In the genomic region with DNA sequence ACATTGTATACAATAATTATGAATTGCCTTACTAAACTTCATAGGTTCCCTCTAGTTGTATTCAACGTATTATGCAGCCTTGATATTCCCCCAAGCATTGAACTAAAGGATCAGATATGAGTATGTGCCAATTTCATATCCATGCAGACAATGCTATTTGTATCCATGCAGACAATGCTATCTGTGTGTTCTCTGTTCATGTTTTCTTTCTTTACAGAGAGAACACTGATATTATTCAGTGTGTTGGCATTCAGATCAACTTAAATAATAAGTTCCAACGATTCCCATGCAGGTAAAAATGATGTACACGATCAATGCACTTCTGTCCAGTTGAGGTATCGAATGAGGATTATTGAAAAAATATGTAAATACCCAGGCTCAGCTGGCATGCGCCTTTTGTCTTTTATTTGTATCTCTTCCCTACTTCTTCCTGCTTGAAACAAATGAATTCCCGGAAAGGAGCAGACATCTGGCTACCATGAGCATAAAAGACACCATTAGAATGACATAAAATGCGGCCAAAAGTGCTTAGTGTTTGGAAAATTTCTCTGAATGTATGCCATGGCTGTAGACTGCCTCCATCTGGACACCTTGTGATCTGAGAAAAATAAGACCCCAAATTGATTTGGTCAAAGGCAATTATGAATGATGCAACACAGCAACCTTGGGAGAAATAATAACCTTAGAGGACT, we compare ENCODE assay signal across 25 cellular contexts.
DNase-seq lines count a peak whose midpoint lies in the region; ATAC-seq, FAIRE-seq and TF ChIP-seq lines count a peak whose summit lies in the region.
"Had no signal": no experiment of that assay in that cellular context is flagged by ENCODE, and none has a peak within 500 bp of the region (broad histone marks: within the 10 kb centered on the region; RNA-seq: fewer than 3 reads in every experiment).

No MANE protein-coding gene starts in this region.

- H3K36me3 ChIP-seq in suprapubic skin, result no peaks in the 10 kb centered on the region
- H3K36me3 ChIP-seq: ascending aorta, lower lobe of right lung, Peyer's patch, right lobe of liver, tibial artery had no signal

- no peaks in the 10 kb centered on the region for H3K4me1 ChIP-seq in suprapubic skin
- H3K4me1 ChIP-seq: ascending aorta, lower lobe of right lung, Peyer's patch, right lobe of liver, tibial artery had no signal

- peak overlapping the region; percentile 29 for H3K27ac ChIP-seq in angular gyrus (ENCODE audit: low read depth, low read length)
- no peak overlapping the region for H3K27ac ChIP-seq in suprapubic skin
- H3K27ac ChIP-seq: ascending aorta, coronary artery, lower lobe of right lung, Peyer's patch, right lobe of liver, tibial artery had no signal

- H3K9me3 ChIP-seq in suprapubic skin, result no peaks in the 10 kb centered on the region
- H3K9me3 ChIP-seq: ascending aorta, lower lobe of right lung, Peyer's patch, right lobe of liver, tibial artery had no signal

- no peak for TF ChIP-seq CTCF in suprapubic skin (IDR thresholded peaks at IDR 0.05)

- no peak for TF ChIP-seq POLR2A in H54 (IDR thresholded peaks at IDR 0.05; ENCODE audit: low read depth, low read length)
- TF ChIP-seq POLR2A in suprapubic skin (IDR thresholded peaks at IDR 0.05), result no peak

- no peaks in the 10 kb centered on the region for H3K27me3 ChIP-seq in suprapubic skin
- H3K27me3 ChIP-seq: ascending aorta, Peyer's patch, right lobe of liver, tibial artery had no signal

- no peak for TF ChIP-seq EP300 in suprapubic skin (IDR thresholded peaks at IDR 0.05)

- no peak for ATAC-seq in left cardiac atrium
- ATAC-seq: lower lobe of right lung; right lobe of liver; stimulated activated memory B cell treated with anti-CD40 and anti-IgM and Interleukin-4, amounts not matched to agents 10 μg/mL and 1 μg/mL and 100 μg/mL, for 72 hours had no signal

- WGBS in suprapubic skin, result 62% methylated on average over 7 of the region's 7 CpGs

- DNase-seq in H54 (ENCODE audit: insufficient read length, low spot score), result no peak
- peak; percentile 43 for DNase-seq in fibroblast of the conjunctiva (ENCODE audit: low read depth)
- DNase-seq in renal cortical epithelial cell (ENCODE audit: low read depth), result peak; percentile 3
- DNase-seq in NCI-H345 treated with DMSO at 0.1 percent for 48 hours (lab: John Stamatoyannopoulos, UW; ENCODE audit: unreplicated experiment), result no peak
- DNase-seq in NCI-H2081 treated with DMSO at 0.1 percent for 48 hours (lab: John Stamatoyannopoulos, UW), result no peak
- DNase-seq in left cardiac atrium, result no peak
- no peak for DNase-seq in suprapubic skin (ENCODE audit: low spot score in 2 of 2)
- DNase-seq: activated CD4-positive, alpha-beta memory T cell treated with anti-CD3 and anti-CD28 coated beads, Interleukin-2, amount 10 ng/mL, durations not matched to agents 7 days and 5 days; activated CD4-positive, CD25-positive, alpha-beta regulatory T cell; activated naive CD4-positive, alpha-beta T cell treated with Interleukin-2 at 50 U/mL for 16 hours; activated T-cell treated with anti-CD3 and anti-CD28 coated beads, Interleukin-2, amount 50 U/mL, for 24 hours; immature natural killer cell; lower lobe of right lung; NCI-H146; NCI-H2227 treated with DMSO at 0.1 percent for 48 hours; Peyer's patch; right lobe of liver; T-helper 9 cell; tibial artery had no signal

- FAIRE-seq in H54 (lab: Jason Lieb, UNC), result peak; percentile 72
- FAIRE-seq: GM18507, HTR-8/SVneo had no signal

- no peak overlapping the region for H3K4me3 ChIP-seq in suprapubic skin
- H3K4me3 ChIP-seq: ascending aorta, coronary artery, lower lobe of right lung, Peyer's patch, right lobe of liver, tibial artery had no signal

- intact Hi-C loops in left cardiac atrium (cut with DNase I), result no loop called here

Comparison
In these comparisons a context has a peak if more than half of its experiments do, and no peak if none do; other contexts are left out.
1. DNase-seq: peak in fibroblast of the conjunctiva (single experiment) and renal cortical epithelial cell (single experiment); none in H54 (single experiment), NCI-H345 treated with DMSO at 0.1 percent for 48 hours (single experiment), NCI-H2081 treated with DMSO at 0.1 percent for 48 hours (single experiment), left cardiac atrium (single experiment) and suprapubic skin (0 of 2).